Comparison of ENCODE assay signal across 17 cellular contexts in genomic region chr7:155948423-155948822, GRCh38.
DNase-seq lines count a peak whose midpoint lies in the region; ATAC-seq, FAIRE-seq and TF ChIP-seq lines count a peak whose summit lies in the region.
"Had no signal": no experiment of that assay in that cellular context is flagged by ENCODE, and none has a peak within 500 bp of the region (broad histone marks: within the 10 kb centered on the region; RNA-seq: fewer than 3 reads in every experiment).

No MANE protein-coding gene starts in this region.

- no TSS peak for BruUV-seq in HepG2 (replicated peaks; lab: Mats Ljungman, UMichigan)

- H3K27ac ChIP-seq in HepG2 (ENCODE audit: extremely low read length, insufficient read depth, low read length) (no peak overlapping the region), right lobe of liver (no peak overlapping the region)

- no peak overlapping the region for H3K4me3 ChIP-seq in HepG2 (replicated peaks in 1 of 3; ENCODE audit: insufficient read depth in 1 of 3, low read depth in 2 of 3, low read length in 3 of 3)
- no peak overlapping the region for H3K4me3 ChIP-seq in right lobe of liver
- H3K4me3 ChIP-seq: GM23338 had no signal

- no peak for ATAC-seq in HepG2
- no peak for ATAC-seq in right lobe of liver
- ATAC-seq in left cardiac atrium = no peak
- ATAC-seq: CD8-positive, alpha-beta T cell; GM23338 had no signal

- 75% methylated on average over 4 of the region's 6 CpGs for WGBS in HepG2 (ENCODE audit: low lambda C conversion rate)
- WGBS in right lobe of liver (ENCODE audit: insufficient coverage, low coverage, low lambda C conversion rate, missing lambda C conversion rate) = 100% methylated on average over 1 of the region's 6 CpGs

- in situ Hi-C loops in HepG2 (cut with HindIII; ENCODE audit: extremely low pct_ligation_motif_present, low pct_unique_long_range_greater_than_20kb) = no loop called here

- H2AFZ ChIP-seq in HepG2 (ENCODE audit: low read length) = no peak overlapping the region
- H2AFZ ChIP-seq: GM23338 had no signal

- TF ChIP-seq RAD21 in HepG2 (CRISPR knock-in tag; IDR thresholded peaks at IDR 0.05) = no peak

- intact Hi-C loops in HepG2 (cut with micrococcal nuclease; ENCODE audit: unreplicated experiment) (no loop called here), right lobe of liver (cut with DNase I) (no loop called here), left cardiac atrium (cut with DNase I) (no loop called here)

- POLR2A ChIA-PET in HepG2 (lab: Yijun Ruan, JAX) = interaction anchor here (7.0 kb wide), 1 partner anchor 15 kb away, joined by 121 read pairs; no protein-coding TSS in a partner anchor

- CTCF ChIA-PET in HepG2 (lab: Yijun Ruan, JAX; ENCODE audit: low intra/inter-chr PET ratio, low total read pairs) = no interaction called here

- no peak for FAIRE-seq in HepG2 (lab: Jason Lieb, UNC)
- FAIRE-seq: D721Med, G401.6, GM12891 had no signal

- H3K4me1 ChIP-seq in HepG2 (ENCODE audit: insufficient read depth, low read length) (peaks cover 43% of the 10 kb centered on the region), right lobe of liver (peaks cover 0 to 17% (median 7%) of the 10 kb centered on the region in 4 donors)

- H3K4me2 ChIP-seq in HepG2 (ENCODE audit: low read depth, low read length) = peak overlapping the region; percentile 20; the same call in 1 of the 2 replicates
- H3K4me2 ChIP-seq: GM23338 had no signal

- TF ChIP-seq CTCF in HepG2 (CRISPR knock-in tag; IDR thresholded peaks at IDR 0.05) (no peak), right lobe of liver (IDR thresholded peaks at IDR 0.05) (no peak)

- H4K20me1 ChIP-seq in HepG2 (ENCODE audit: insufficient read depth, low read length) = no peaks in the 10 kb centered on the region

- no peak for DNase-seq in HepG2 (ENCODE audit: low spot score)
- DNase-seq in right lobe of liver = no peak
- peak; percentile 27 for DNase-seq in ecto neural progenitor cell (ENCODE audit: low spot score)
- peak; percentile 35 for DNase-seq in myocyte (ENCODE audit: low read depth)
- no peak for DNase-seq in activated naive CD4-positive, alpha-beta T cell treated with anti-CD3 and anti-CD28 coated beads, Interleukin-2, amount 50 U/mL, for 16 hours
- DNase-seq in HuH-7 (ENCODE audit: low spot score) = no peak
- DNase-seq in left cardiac atrium = no peak
- DNase-seq: CD8-positive, alpha-beta T cell; COR-L47; DMS153; DMS79 treated with DMSO at 0.1 percent for 48 hours; EL; H7 had no signal

- TF ChIP-seq EP300 in HepG2 (IDR thresholded peaks at IDR 0.05; ENCODE audit: low read depth in 2 of 2, low read length in 2 of 2) = no peak
- no peak for TF ChIP-seq EP300 in HepG2 (CRISPR knock-in tag; IDR thresholded peaks at IDR 0.05; ENCODE audit: borderline replicate concordance)

- TF ChIP-seq POLR2A in HepG2 (IDR thresholded peaks at IDR 0.05; ENCODE audit: insufficient read depth in 1 of 2, low read depth in 2 of 2, low read length in 2 of 2) = no peak
- no peak for TF ChIP-seq POLR2A in right lobe of liver (IDR thresholded peaks at IDR 0.05)

- H3K27me3 ChIP-seq in HepG2 (ENCODE audit: control insufficient read depth in 1 of 2, insufficient read depth in 2 of 2, low read length in 2 of 2) (peaks cover 0 to 21% of the 10 kb centered on the region in 2 experiments; a peak in 1 of 5 replicates), right lobe of liver (no peaks in the 10 kb centered on the region)

- H3K36me3 ChIP-seq in HepG2 (replicated peaks in 1 of 2; ENCODE audit: control insufficient read depth in 1 of 2, insufficient read depth in 2 of 2, low read length in 2 of 2) (no peaks in the 10 kb centered on the region), right lobe of liver (no peaks in the 10 kb centered on the region)

- H3K9me3 ChIP-seq in HepG2 (ENCODE audit: low read length) (peaks cover 6% of the 10 kb centered on the region; the same call in 1 of the 2 replicates), right lobe of liver (no peaks in the 10 kb centered on the region)

- peaks cover 2% of the 10 kb centered on the region for H3K79me2 ChIP-seq in HepG2 (ENCODE audit: insufficient read depth, low read length)

- no peak overlapping the region for H3K9ac ChIP-seq in HepG2 (ENCODE audit: insufficient read depth, low read depth, low read length)

TF ChIP-seq in HepG2, 621 proteins besides CTCF, POLR2A, EP300 and RAD21:
- no peak for TF ChIP-seq ZNF414 (CRISPR knock-in tag; IDR thresholded peaks at IDR 0.05)
- TF ChIP-seq NCOA2 (CRISPR knock-in tag; IDR thresholded peaks at IDR 0.05) = no peak
- no peak for TF ChIP-seq MZF1 (CRISPR knock-in tag; IDR thresholded peaks at IDR 0.05; ENCODE audit: borderline replicate concordance)
- TF ChIP-seq RNF219 (CRISPR knock-in tag; IDR thresholded peaks at IDR 0.05) = no peak
- no peak for TF ChIP-seq SKIL (CRISPR knock-in tag; IDR thresholded peaks at IDR 0.05; ENCODE audit: borderline replicate concordance)
- no peak for TF ChIP-seq GABPB1 (CRISPR knock-in tag; IDR thresholded peaks at IDR 0.05)
- no peak for TF ChIP-seq ZFP62 (CRISPR knock-in tag; IDR thresholded peaks at IDR 0.05)
- TF ChIP-seq ZNF546 (CRISPR knock-in tag; conservative IDR thresholded peaks at IDR 0.05) = no peak
- TF ChIP-seq SNAI1 (CRISPR knock-in tag; IDR thresholded peaks at IDR 0.05; ENCODE audit: borderline replicate concordance) = no peak
- TF ChIP-seq PRMT3 (CRISPR knock-in tag; IDR thresholded peaks at IDR 0.05; ENCODE audit: borderline replicate concordance, low read depth) = no peak

Comparison
In these comparisons a context has a peak if more than half of its experiments do, and no peak if none do; other contexts are left out.
1. DNase-seq: peak in ecto neural progenitor cell (single experiment) and myocyte (single experiment); none in HepG2 (single experiment), right lobe of liver (0 of 3), activated naive CD4-positive, alpha-beta T cell treated with anti-CD3 and anti-CD28 coated beads, Interleukin-2, amount 50 U/mL, for 16 hours (single experiment), HuH-7 (single experiment) and left cardiac atrium (single experiment).